ENCODE assay signal across 19 cellular contexts in genomic region chr16:11238272-11239202, GRCh38. TPM values are rescaled to one million over a fixed set of nuclear protein-coding genes. Genes with fewer than 3 reads are reported as not detected.
DNase-seq lines count a peak whose midpoint lies in the region; ATAC-seq lines count a peak whose summit lies in the region.
"Had no signal": no experiment of that assay in that cellular context is flagged by ENCODE, and none has a peak within 500 bp of the region (broad histone marks: within the 10 kb centered on the region; RNA-seq: fewer than 3 reads in every experiment).

No MANE protein-coding gene starts in this region.

- intact Hi-C loops in activated T-helper 1 cell treated with anti-CD3 and anti-CD28 coated beads, Interleukin-12 subunit alpha, Interleukin-12 subunit beta, Interleukin-2, Interleukin-4 antibody, amounts not matched to agents 30 ng/mL and 10 ng/mL and 1 ng/mL, durations not matched to agents 14 hours and 24 hours and 36 hours (cut with micrococcal nuclease): no loop called here

- no peak for DNase-seq in stimulated activated naive CD8-positive, alpha-beta T cell treated with anti-CD3 and anti-CD28 coated beads, Interleukin-15, amount 100 ng/mL, for 72 hours
- DNase-seq in activated T-helper 1 cell treated with anti-CD3 and anti-CD28 coated beads, Interleukin-12 subunit alpha, Interleukin-12 subunit beta, Interleukin-2, Interleukin-4 antibody, amounts not matched to agents 30 ng/mL and 10 ng/mL and 1 ng/mL, durations not matched to agents 14 hours and 24 hours and 36 hours (ENCODE audit: low spot score): no peak
- DNase-seq in NK-92 treated with Interleukin-12 subunit alpha and Interleukin-12 subunit beta, amount 100 ng/mL, for 24 hours (lab: John Stamatoyannopoulos, UW): no peak
- DNase-seq in NCI-H1694 treated with DMSO at 0.1 percent for 48 hours (lab: John Stamatoyannopoulos, UW): no peak
- no peak for DNase-seq in DMS79 (lab: John Stamatoyannopoulos, UW)
- DNase-seq: activated CD4-positive, alpha-beta T cell treated with anti-CD3 and anti-CD28 coated beads for 36 hours; activated T-cell treated with anti-CD3 and anti-CD28 coated beads, Interleukin-2, amount 50 U/mL, for 1 hour; brain microvascular endothelial cell; CD4-positive, alpha-beta memory T cell; colonic mucosa; DMS53; kidney glomerular epithelial cell; mesenchymal stem cell; naive thymus-derived CD8-positive, alpha-beta T cell; NCI-H1436 treated with DMSO at 0.1 percent for 48 hours; NCI-H748 treated with DMSO at 0.1 percent for 48 hours; stimulated activated CD4-positive, alpha-beta T cell treated with anti-CD3 and anti-CD28 coated beads, Interleukin-2, amount 100 ng/mL, for 48 hours had no signal

- H3K4me1 Mint-ChIP-seq in stimulated activated naive CD8-positive, alpha-beta T cell treated with anti-CD3 and anti-CD28 coated beads, Interleukin-15, Interleukin-2, amounts not matched to agents 100 ng/mL and 50 ng/mL, for 24 hours (ENCODE audit: low read depth): peaks cover 23% of the 10 kb centered on the region
- peaks cover 38% of the 10 kb centered on the region for H3K4me1 Mint-ChIP-seq in stimulated activated naive CD8-positive, alpha-beta T cell treated with anti-CD3 and anti-CD28 coated beads, Interleukin-15, amount 100 ng/mL, for 72 hours
- H3K4me1 Mint-ChIP-seq in activated T-helper 1 cell treated with anti-CD3 and anti-CD28 coated beads, Interleukin-12 subunit alpha, Interleukin-12 subunit beta, Interleukin-2, Interleukin-4 antibody, amounts not matched to agents 30 ng/mL and 10 ng/mL and 1 ng/mL, durations not matched to agents 14 hours and 24 hours and 36 hours (ENCODE audit: low read depth): peaks cover 48% of the 10 kb centered on the region

- H3K36me3 Mint-ChIP-seq in stimulated activated naive CD8-positive, alpha-beta T cell treated with anti-CD3 and anti-CD28 coated beads, Interleukin-15, Interleukin-2, amounts not matched to agents 100 ng/mL and 50 ng/mL, for 24 hours (ENCODE audit: low read depth): no peaks in the 10 kb centered on the region
- H3K36me3 Mint-ChIP-seq in activated T-helper 1 cell treated with anti-CD3 and anti-CD28 coated beads, Interleukin-12 subunit alpha, Interleukin-12 subunit beta, Interleukin-2, Interleukin-4 antibody, amounts not matched to agents 30 ng/mL and 10 ng/mL and 1 ng/mL, durations not matched to agents 14 hours and 24 hours and 36 hours (ENCODE audit: low read depth): peaks cover 2% of the 10 kb centered on the region
- H3K36me3 Mint-ChIP-seq: CD4-positive, alpha-beta memory T cell; naive thymus-derived CD8-positive, alpha-beta T cell had no signal

- H3K27ac Mint-ChIP-seq in stimulated activated naive CD8-positive, alpha-beta T cell treated with anti-CD3 and anti-CD28 coated beads, Interleukin-15, Interleukin-2, amounts not matched to agents 100 ng/mL and 50 ng/mL, for 24 hours: peak overlapping the region; percentile 49
- H3K27ac Mint-ChIP-seq in stimulated activated naive CD8-positive, alpha-beta T cell treated with anti-CD3 and anti-CD28 coated beads, Interleukin-15, amount 100 ng/mL, for 72 hours: no peak overlapping the region
- H3K27ac Mint-ChIP-seq in activated T-helper 1 cell treated with anti-CD3 and anti-CD28 coated beads, Interleukin-12 subunit alpha, Interleukin-12 subunit beta, Interleukin-2, Interleukin-4 antibody, amounts not matched to agents 30 ng/mL and 10 ng/mL and 1 ng/mL, durations not matched to agents 14 hours and 24 hours and 36 hours: peak overlapping the region; percentile 32
- H3K27ac Mint-ChIP-seq: activated CD4-positive, alpha-beta T cell treated with anti-CD3 and anti-CD28 coated beads for 36 hours had no signal

- H3K9me3 Mint-ChIP-seq in stimulated activated naive CD8-positive, alpha-beta T cell treated with anti-CD3 and anti-CD28 coated beads, Interleukin-15, Interleukin-2, amounts not matched to agents 100 ng/mL and 50 ng/mL, for 24 hours: no peaks in the 10 kb centered on the region
- H3K9me3 Mint-ChIP-seq in stimulated activated naive CD8-positive, alpha-beta T cell treated with anti-CD3 and anti-CD28 coated beads, Interleukin-15, amount 100 ng/mL, for 72 hours: no peaks in the 10 kb centered on the region
- no peaks in the 10 kb centered on the region for H3K9me3 Mint-ChIP-seq in activated T-helper 1 cell treated with anti-CD3 and anti-CD28 coated beads, Interleukin-12 subunit alpha, Interleukin-12 subunit beta, Interleukin-2, Interleukin-4 antibody, amounts not matched to agents 30 ng/mL and 10 ng/mL and 1 ng/mL, durations not matched to agents 14 hours and 24 hours and 36 hours
- H3K9me3 Mint-ChIP-seq: naive thymus-derived CD8-positive, alpha-beta T cell had no signal

- H3K27me3 Mint-ChIP-seq in stimulated activated naive CD8-positive, alpha-beta T cell treated with anti-CD3 and anti-CD28 coated beads, Interleukin-15, Interleukin-2, amounts not matched to agents 100 ng/mL and 50 ng/mL, for 24 hours: no peaks in the 10 kb centered on the region
- H3K27me3 Mint-ChIP-seq in stimulated activated naive CD8-positive, alpha-beta T cell treated with anti-CD3 and anti-CD28 coated beads, Interleukin-15, amount 100 ng/mL, for 72 hours: no peaks in the 10 kb centered on the region
- H3K27me3 Mint-ChIP-seq in activated T-helper 1 cell treated with anti-CD3 and anti-CD28 coated beads, Interleukin-12 subunit alpha, Interleukin-12 subunit beta, Interleukin-2, Interleukin-4 antibody, amounts not matched to agents 30 ng/mL and 10 ng/mL and 1 ng/mL, durations not matched to agents 14 hours and 24 hours and 36 hours (ENCODE audit: insufficient read depth): no peaks in the 10 kb centered on the region
- H3K27me3 Mint-ChIP-seq: activated CD4-positive, alpha-beta T cell treated with anti-CD3 and anti-CD28 coated beads for 36 hours; CD4-positive, alpha-beta memory T cell; naive thymus-derived CD8-positive, alpha-beta T cell had no signal

- H3K4me3 Mint-ChIP-seq in stimulated activated naive CD8-positive, alpha-beta T cell treated with anti-CD3 and anti-CD28 coated beads, Interleukin-15, Interleukin-2, amounts not matched to agents 100 ng/mL and 50 ng/mL, for 24 hours: no peak overlapping the region
- H3K4me3 Mint-ChIP-seq in stimulated activated naive CD8-positive, alpha-beta T cell treated with anti-CD3 and anti-CD28 coated beads, Interleukin-15, amount 100 ng/mL, for 72 hours: no peak overlapping the region
- H3K4me3 Mint-ChIP-seq in activated T-helper 1 cell treated with anti-CD3 and anti-CD28 coated beads, Interleukin-12 subunit alpha, Interleukin-12 subunit beta, Interleukin-2, Interleukin-4 antibody, amounts not matched to agents 30 ng/mL and 10 ng/mL and 1 ng/mL, durations not matched to agents 14 hours and 24 hours and 36 hours: no peak overlapping the region
- H3K4me3 Mint-ChIP-seq: activated CD4-positive, alpha-beta T cell treated with anti-CD3 and anti-CD28 coated beads for 36 hours; CD4-positive, alpha-beta memory T cell; naive thymus-derived CD8-positive, alpha-beta T cell had no signal

- no peak for ATAC-seq in stimulated activated naive CD8-positive, alpha-beta T cell treated with anti-CD3 and anti-CD28 coated beads, Interleukin-15, amount 100 ng/mL, for 72 hours
- ATAC-seq: activated CD4-positive, alpha-beta T cell treated with anti-CD3 and anti-CD28 coated beads for 36 hours; naive thymus-derived CD8-positive, alpha-beta T cell had no signal

RNA-seq across cellular contexts. Expression of gene SOCS1, which starts 17.5 kb away (rescaled TPM):
- total RNA-seq in activated T-helper 1 cell treated with anti-CD3 and anti-CD28 coated beads, Interleukin-12 subunit alpha, Interleukin-12 subunit beta, Interleukin-2, Interleukin-4 antibody, amounts not matched to agents 30 ng/mL and 10 ng/mL and 1 ng/mL, durations not matched to agents 14 hours and 24 hours and 36 hours: 158 and 161 TPM in 2 replicates

RNA-seq across cellular contexts. Expression of gene TNP2, which starts 30.6 kb away (rescaled TPM):
- total RNA-seq in activated T-helper 1 cell treated with anti-CD3 and anti-CD28 coated beads, Interleukin-12 subunit alpha, Interleukin-12 subunit beta, Interleukin-2, Interleukin-4 antibody, amounts not matched to agents 30 ng/mL and 10 ng/mL and 1 ng/mL, durations not matched to agents 14 hours and 24 hours and 36 hours: not detected in 2 replicates
- total RNA-seq: activated CD4-positive, alpha-beta T cell treated with anti-CD3 and anti-CD28 coated beads for 36 hours; CD4-positive, alpha-beta memory T cell; colonic mucosa; MCF 10A; naive thymus-derived CD8-positive, alpha-beta T cell had no signal

RNA-seq across cellular contexts. Expression of gene PRM3, which starts 34.9 kb away (rescaled TPM):
- not detected in 2 replicates for total RNA-seq in activated T-helper 1 cell treated with anti-CD3 and anti-CD28 coated beads, Interleukin-12 subunit alpha, Interleukin-12 subunit beta, Interleukin-2, Interleukin-4 antibody, amounts not matched to agents 30 ng/mL and 10 ng/mL and 1 ng/mL, durations not matched to agents 14 hours and 24 hours and 36 hours
- total RNA-seq: activated CD4-positive, alpha-beta T cell treated with anti-CD3 and anti-CD28 coated beads for 36 hours; CD4-positive, alpha-beta memory T cell; colonic mucosa; MCF 10A; naive thymus-derived CD8-positive, alpha-beta T cell had no signal

RNA-seq across cellular contexts. Expression of gene PRM2, which starts 37.7 kb away (rescaled TPM):
- not detected in 2 replicates for total RNA-seq in activated T-helper 1 cell treated with anti-CD3 and anti-CD28 coated beads, Interleukin-12 subunit alpha, Interleukin-12 subunit beta, Interleukin-2, Interleukin-4 antibody, amounts not matched to agents 30 ng/mL and 10 ng/mL and 1 ng/mL, durations not matched to agents 14 hours and 24 hours and 36 hours
- total RNA-seq: activated CD4-positive, alpha-beta T cell treated with anti-CD3 and anti-CD28 coated beads for 36 hours; CD4-positive, alpha-beta memory T cell; colonic mucosa; MCF 10A; naive thymus-derived CD8-positive, alpha-beta T cell had no signal

RNA-seq across cellular contexts. Expression of gene PRM1, which starts 42.6 kb away (rescaled TPM):
- total RNA-seq in activated T-helper 1 cell treated with anti-CD3 and anti-CD28 coated beads, Interleukin-12 subunit alpha, Interleukin-12 subunit beta, Interleukin-2, Interleukin-4 antibody, amounts not matched to agents 30 ng/mL and 10 ng/mL and 1 ng/mL, durations not matched to agents 14 hours and 24 hours and 36 hours: not detected in 2 replicates
- total RNA-seq: activated CD4-positive, alpha-beta T cell treated with anti-CD3 and anti-CD28 coated beads for 36 hours; CD4-positive, alpha-beta memory T cell; colonic mucosa; MCF 10A; naive thymus-derived CD8-positive, alpha-beta T cell had no signal

Comparison
In these comparisons a context has a peak if more than half of its experiments do, and no peak if none do; other contexts are left out.
1. H3K27ac Mint-ChIP-seq: peak in stimulated activated naive CD8-positive, alpha-beta T cell treated with anti-CD3 and anti-CD28 coated beads, Interleukin-15, Interleukin-2, amounts not matched to agents 100 ng/mL and 50 ng/mL, for 24 hours (single experiment) and activated T-helper 1 cell treated with anti-CD3 and anti-CD28 coated beads, Interleukin-12 subunit alpha, Interleukin-12 subunit beta, Interleukin-2, Interleukin-4 antibody, amounts not matched to agents 30 ng/mL and 10 ng/mL and 1 ng/mL, durations not matched to agents 14 hours and 24 hours and 36 hours (single experiment); none in stimulated activated naive CD8-positive, alpha-beta T cell treated with anti-CD3 and anti-CD28 coated beads, Interleukin-15, amount 100 ng/mL, for 72 hours (0 of 2).